In the genomic region with DNA sequence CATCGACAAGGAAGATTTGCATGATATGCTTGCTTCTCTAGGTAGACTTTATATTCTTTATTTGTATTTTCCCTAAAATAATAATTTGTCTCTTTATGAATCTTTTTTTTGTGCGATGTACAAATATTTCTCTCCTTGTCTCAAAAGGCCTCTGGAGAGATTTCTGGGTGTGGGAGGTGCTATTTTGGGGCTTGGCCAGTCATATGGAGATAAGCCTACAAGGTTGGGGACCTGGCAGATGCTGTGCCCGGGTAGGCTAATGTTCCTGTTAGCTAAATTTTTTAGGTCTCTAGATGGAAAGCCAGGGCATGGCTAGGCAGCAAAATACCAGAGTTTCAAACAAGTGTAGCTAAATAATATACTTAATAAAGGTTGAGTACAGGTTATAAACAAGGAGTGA, we compare ENCODE assay signal across 15 cellular contexts.
"Had no signal": no experiment of that assay in that cellular context is flagged by ENCODE, and none has a peak within 500 bp of the region (broad histone marks: within the 10 kb centered on the region; RNA-seq: fewer than 3 reads in every experiment).

No MANE protein-coding gene starts in this region.

- ATAC-seq: gastrocnemius medialis, heart right ventricle, left ventricle myocardium superior, SK-N-SH treated with all-trans-retinoic acid at 6 μM for 48 hours had no signal

- DNase-seq: activated gamma-delta T cell treated with Interleukin-2 at 50 U/mL for 16 hours; caudate nucleus; cortex of kidney; effector CD8-positive, alpha-beta T cell; gastrocnemius medialis; heart right ventricle; left ventricle myocardium superior; mesendoderm; retina; stimulated activated CD4-positive, alpha-beta T cell treated with anti-CD3 and anti-CD28 coated beads, Interleukin-15, amount 100 ng/mL, for 24 hours; stimulated activated CD4-positive, alpha-beta T cell treated with anti-CD3 and anti-CD28 coated beads, Interleukin-4, amount 100 ng/mL, for 24 hours; tibial artery had no signal

- H3K9me3 ChIP-seq: gastrocnemius medialis, heart right ventricle, tibial artery, vagina had no signal

- H3K4me3 ChIP-seq: gastrocnemius medialis, heart right ventricle, tibial artery, vagina had no signal

- H3K27ac Mint-ChIP-seq: T-helper 1 cell treated with Interleukin-12 subunit alpha and Interleukin-12 subunit beta and Interleukin-4 antibody, amounts not matched to agents 30 μg/mL and 1 μg/mL, for 36 hours had no signal

- H3K27ac ChIP-seq: gastrocnemius medialis, heart right ventricle, tibial artery, vagina had no signal

- H3K4me3 Mint-ChIP-seq: T-helper 1 cell treated with Interleukin-12 subunit alpha and Interleukin-12 subunit beta and Interleukin-4 antibody, amounts not matched to agents 30 μg/mL and 1 μg/mL, for 36 hours had no signal

- H3K9me3 Mint-ChIP-seq: T-helper 1 cell treated with Interleukin-12 subunit alpha and Interleukin-12 subunit beta and Interleukin-4 antibody, amounts not matched to agents 30 μg/mL and 1 μg/mL, for 36 hours had no signal

- H3K27me3 ChIP-seq: gastrocnemius medialis, heart right ventricle, tibial artery, vagina had no signal
